ENCODE assay signal across 32 cellular contexts in the genomic region with DNA sequence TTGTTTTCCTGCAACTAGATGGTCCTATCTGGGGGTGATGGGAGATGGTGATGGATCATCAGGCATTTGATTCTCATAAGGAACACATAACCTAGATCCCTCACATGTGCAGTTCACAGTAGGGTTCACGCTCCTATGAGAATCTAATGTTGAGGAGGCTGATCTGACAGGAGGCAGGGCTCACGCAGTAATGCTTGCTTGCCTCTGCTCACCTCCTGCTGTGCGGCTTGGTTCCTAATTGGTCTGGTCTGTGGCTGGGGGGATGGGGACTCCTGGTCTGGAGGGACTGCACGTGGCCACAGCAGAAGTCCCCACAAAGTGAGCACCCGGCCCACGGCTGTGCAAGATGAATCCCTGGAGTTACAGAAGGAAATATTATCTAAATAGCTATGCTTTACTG. TPM values are rescaled to one million over a fixed set of nuclear protein-coding genes. Genes with fewer than 3 reads are reported as not detected.
"Had no signal": no experiment of that assay in that cellular context is flagged by ENCODE, and none has a peak within 500 bp of the region (broad histone marks: within the 10 kb centered on the region; RNA-seq: fewer than 3 reads in every experiment).

No MANE protein-coding gene starts in this region.

- H3K4me1 ChIP-seq: adrenal gland, SJCRH30 had no signal

- H3K36me3 Mint-ChIP-seq: activated naive CD4-positive, alpha-beta T cell treated with anti-CD3 and anti-CD28 coated beads, Interleukin-2, amount 50 U/mL, for 72 hours had no signal

- H3K27me3 ChIP-seq: brain microvascular endothelial cell, SJCRH30 had no signal

- H3K9me3 Mint-ChIP-seq: activated CD4-positive, alpha-beta T cell treated with anti-CD3 and anti-CD28 coated beads, Interleukin-2, amount 10 ng/mL, durations not matched to agents 24 days and 14 days; activated CD8-positive, alpha-beta T cell treated with anti-CD3 and anti-CD28 coated beads for 36 hours; activated naive CD4-positive, alpha-beta T cell treated with anti-CD3 and anti-CD28 coated beads for 36 hours; activated T-cell treated with anti-CD3 and anti-CD28 coated beads, Interleukin-2, amount 50 U/mL, for 24 hours; activated T-helper 2 cell treated with anti-CD3 and anti-CD28 coated beads, Interferon-gamma antibody, Interleukin-2, Interleukin-4, amounts not matched to agents 10 μg/mL and 5 μg/mL and 100 μg/mL, durations not matched to agents 14 hours and 24 hours and 36 hours had no signal

- H3K27ac Mint-ChIP-seq: activated CD4-positive, alpha-beta T cell treated with anti-CD3 and anti-CD28 coated beads, Interleukin-2, amount 10 ng/mL, durations not matched to agents 24 days and 14 days; activated CD8-positive, alpha-beta T cell treated with anti-CD3 and anti-CD28 coated beads for 36 hours; activated naive CD4-positive, alpha-beta T cell treated with anti-CD3 and anti-CD28 coated beads for 36 hours; activated naive CD4-positive, alpha-beta T cell treated with anti-CD3 and anti-CD28 coated beads, Interleukin-2, amount 50 U/mL, for 72 hours; activated T-cell treated with anti-CD3 and anti-CD28 coated beads, Interleukin-2, amount 50 U/mL, for 24 hours; activated T-helper 2 cell treated with anti-CD3 and anti-CD28 coated beads, Interferon-gamma antibody, Interleukin-2, Interleukin-4, amounts not matched to agents 10 μg/mL and 5 μg/mL and 100 μg/mL, durations not matched to agents 14 hours and 24 hours and 36 hours had no signal

- H3K9me3 ChIP-seq: adrenal gland, SJCRH30 had no signal

- DNase-seq: activated CD4-positive, alpha-beta T cell treated with anti-CD3 and anti-CD28 coated beads, Interleukin-2, amount 10 ng/mL, durations not matched to agents 24 days and 14 days; activated CD4-positive, alpha-beta T cell treated with anti-CD3 and anti-CD28 coated beads, Interleukin-2, amount 50 U/mL, for 4 hours; activated CD8-positive, alpha-beta T cell treated with anti-CD3 and anti-CD28 coated beads for 36 hours; activated gamma-delta T cell; activated naive CD4-positive, alpha-beta T cell treated with anti-CD3 and anti-CD28 coated beads for 36 hours; activated T-cell treated with anti-CD3 and anti-CD28 coated beads, Interleukin-2, amount 50 U/mL, for 24 hours; adrenal gland; anterior cingulate cortex; brain microvascular endothelial cell; central memory CD4-positive, alpha-beta T cell; Karpas-422; KBM-7; NCI-H1048; NCI-H1105 treated with DMSO at 0.1 percent for 48 hours; NCI-H1436; NCI-H1694; NCI-H1930; NCI-H2081 treated with DMSO at 0.1 percent for 48 hours; NCI-H345; NCI-H524 treated with DMSO at 0.1 percent for 48 hours; OCI-M1; SHP77; SJCRH30; T1000 had no signal

- H3K4me3 Mint-ChIP-seq: activated CD4-positive, alpha-beta T cell treated with anti-CD3 and anti-CD28 coated beads, Interleukin-2, amount 10 ng/mL, durations not matched to agents 24 days and 14 days; activated CD8-positive, alpha-beta T cell treated with anti-CD3 and anti-CD28 coated beads for 36 hours; activated naive CD4-positive, alpha-beta T cell treated with anti-CD3 and anti-CD28 coated beads for 36 hours; activated T-cell treated with anti-CD3 and anti-CD28 coated beads, Interleukin-2, amount 50 U/mL, for 24 hours had no signal

- H3K4me1 Mint-ChIP-seq: activated CD4-positive, alpha-beta T cell treated with anti-CD3 and anti-CD28 coated beads, Interleukin-2, amount 10 ng/mL, durations not matched to agents 24 days and 14 days had no signal

- H3K27ac ChIP-seq: adrenal gland, brain microvascular endothelial cell, SJCRH30, SK-N-MC had no signal

- H3K36me3 ChIP-seq: adrenal gland, brain microvascular endothelial cell, SJCRH30 had no signal

- H3K4me3 ChIP-seq: adrenal gland, SJCRH30, SK-N-MC had no signal

RNA-seq across cellular contexts. Expression of gene MC5R, which starts 11.3 kb away (rescaled TPM):
- total RNA-seq: activated CD4-positive, alpha-beta T cell treated with anti-CD3 and anti-CD28 coated beads, Interleukin-2, amount 10 ng/mL, durations not matched to agents 24 days and 14 days; activated CD8-positive, alpha-beta memory T cell treated with anti-CD3 and anti-CD28 coated beads for 36 hours; activated CD8-positive, alpha-beta T cell treated with anti-CD3 and anti-CD28 coated beads for 36 hours; activated naive CD4-positive, alpha-beta T cell treated with anti-CD3 and anti-CD28 coated beads for 36 hours; activated naive CD4-positive, alpha-beta T cell treated with anti-CD3 and anti-CD28 coated beads, Interleukin-2, amount 50 U/mL, for 72 hours; activated T-helper 2 cell treated with anti-CD3 and anti-CD28 coated beads, Interferon-gamma antibody, Interleukin-2, Interleukin-4, amounts not matched to agents 10 μg/mL and 5 μg/mL and 100 μg/mL, durations not matched to agents 14 hours and 24 hours and 36 hours; MCF 10A; NCI-H460; RPMI7951; SJCRH30; T-helper 1 cell treated with Interleukin-12 subunit alpha and Interleukin-12 subunit beta and Interleukin-4 antibody, amounts not matched to agents 30 ng/mL and 1 ng/mL, for 36 hours had no signal
